ENCODE assay signal across 1 cellular context in the genomic region with DNA sequence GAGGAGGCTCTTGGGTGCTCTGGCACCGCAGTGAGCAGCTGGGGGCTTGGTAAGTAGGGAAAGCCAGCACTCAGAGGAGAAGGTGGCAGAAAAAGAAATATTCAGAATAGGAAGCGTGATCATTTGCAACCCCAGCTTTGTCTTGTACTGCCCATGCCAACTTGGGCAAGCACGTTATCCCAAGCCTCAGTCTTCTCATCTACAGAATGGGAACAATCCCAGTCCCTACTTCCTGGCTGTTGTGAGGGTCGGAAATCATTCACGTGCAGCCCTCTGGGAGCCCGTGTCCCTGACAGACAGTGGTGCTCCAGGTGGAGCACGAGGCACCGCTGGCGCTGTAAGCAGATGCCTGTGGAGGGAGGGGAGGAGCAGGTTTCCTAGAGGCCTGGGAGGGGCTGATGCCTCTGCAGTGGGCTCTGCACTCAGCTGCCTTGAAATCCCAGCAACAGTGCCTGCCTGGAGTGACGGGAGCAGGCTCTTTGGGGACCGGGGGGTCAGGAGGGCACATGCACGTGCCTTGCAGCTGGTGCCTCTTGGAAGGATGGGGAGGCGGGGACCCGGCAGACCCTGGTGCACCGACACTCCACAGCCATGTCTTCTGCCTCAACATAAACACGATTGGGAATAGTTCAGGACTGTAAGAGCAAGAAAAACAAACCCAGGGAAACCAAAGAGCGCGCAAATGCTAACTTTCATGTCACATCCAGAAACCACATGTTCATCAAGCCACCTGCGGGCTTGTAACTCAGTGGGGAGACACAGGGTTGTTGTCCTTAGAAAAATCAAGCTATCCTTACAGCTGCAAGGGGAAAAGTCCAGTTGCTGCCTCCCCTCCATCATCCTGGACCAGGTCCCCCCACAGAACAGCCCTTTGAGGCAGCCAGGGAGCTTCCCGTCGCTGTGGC.
TF ChIP-seq lines count a peak whose summit lies in the region.

No MANE protein-coding gene starts in this region.

TF ChIP-seq in K562, 482 proteins besides CTCF, POLR2A, EP300 and RAD21 (continued from another document):
- no peak for TF ChIP-seq CBX8 (IDR thresholded peaks at IDR 0.05; ENCODE audit: borderline replicate concordance, extremely low read depth, low read depth, low read length, poor library complexity, severe bottlenecking)
